In genomic region chr4:76197001-76197743, GRCh38 we compare ENCODE assay signal across 8 cellular contexts. TPM values are rescaled to one million over a fixed set of nuclear protein-coding genes. Genes with fewer than 3 reads are reported as not detected.
DNase-seq lines count a peak whose midpoint lies in the region; ATAC-seq, FAIRE-seq and TF ChIP-seq lines count a peak whose summit lies in the region.

No MANE protein-coding gene starts in this region.

- H3K27ac Mint-ChIP-seq in HFFc6: peak overlapping the region; percentile 79
- H3K27ac Mint-ChIP-seq in astrocyte (ENCODE audit: unreplicated experiment): peak overlapping the region; percentile 66

- H3K4me3 ChIP-seq in astrocyte (ENCODE audit: insufficient read depth, low read depth, low read length) (no peak overlapping the region), right lobe of liver (no peak overlapping the region)

- H3K4me2 ChIP-seq in astrocyte (ENCODE audit: low read length): peak overlapping the region; percentile 79

- H3K4me1 Mint-ChIP-seq in HFFc6 (ENCODE audit: low read depth): peaks cover 84% of the 10 kb centered on the region
- H3K4me1 Mint-ChIP-seq in astrocyte (ENCODE audit: low read depth, unreplicated experiment): peaks cover 51% of the 10 kb centered on the region

- H3K4me1 ChIP-seq in astrocyte (ENCODE audit: insufficient read depth, low read length): peaks cover 56% of the 10 kb centered on the region
- peaks cover 6 to 91% (median 50%) of the 10 kb centered on the region in 4 donors for H3K4me1 ChIP-seq in right lobe of liver

- peaks cover 36% of the 10 kb centered on the region for H3K36me3 Mint-ChIP-seq in HFFc6 (ENCODE audit: low read depth)
- peaks cover 25% of the 10 kb centered on the region for H3K36me3 Mint-ChIP-seq in astrocyte (ENCODE audit: low read depth, unreplicated experiment)

- H3K27ac ChIP-seq in astrocyte (ENCODE audit: low read depth, low read length): peak overlapping the region; percentile 76
- peak overlapping the region; percentile 81 to 89 (median 89) for H3K27ac ChIP-seq in right lobe of liver
- H3K27ac ChIP-seq in substantia nigra (ENCODE audit: low read depth, low read length, poor library complexity, severe bottlenecking): peak overlapping the region; percentile 79

- peak overlapping the region; percentile 74 for H3K9ac ChIP-seq in astrocyte (ENCODE audit: low read length)

- TF ChIP-seq CTCF in HFFc6 (IDR thresholded peaks at IDR 0.05) (no peak), astrocyte (IDR thresholded peaks at IDR 0.05; ENCODE audit: insufficient read depth, low read depth, low read length) (no peak), right lobe of liver (IDR thresholded peaks at IDR 0.05) (no peak)

- intact Hi-C loops in right lobe of liver (cut with DNase I): no loop called here

- H3K79me2 ChIP-seq in astrocyte (ENCODE audit: insufficient read depth, low read length): peaks cover 60% of the 10 kb centered on the region

- H3K9me3 Mint-ChIP-seq in HFFc6: no peaks in the 10 kb centered on the region
- no peaks in the 10 kb centered on the region for H3K9me3 Mint-ChIP-seq in astrocyte (ENCODE audit: unreplicated experiment)

- H3K36me3 ChIP-seq in astrocyte (ENCODE audit: insufficient read depth, low read length): no peaks in the 10 kb centered on the region
- H3K36me3 ChIP-seq in right lobe of liver: peaks cover 0 to 2% (median 0%) of the 10 kb centered on the region in 4 donors

- no peak for FAIRE-seq in astrocyte (lab: Jason Lieb, UNC)

- H3K4me3 Mint-ChIP-seq in HFFc6: peak overlapping the region; percentile 47; the same call in 1 of the 2 replicates
- peak overlapping the region; percentile 36 for H3K4me3 Mint-ChIP-seq in astrocyte (ENCODE audit: unreplicated experiment)

- 49% methylated on average over 5 of the region's 10 CpGs for WGBS in right lobe of liver (ENCODE audit: insufficient coverage, low coverage, low lambda C conversion rate, missing lambda C conversion rate)

- TF ChIP-seq POLR2A in right lobe of liver (IDR thresholded peaks at IDR 0.05) (no peak), GM18505 (IDR thresholded peaks at IDR 0.05; ENCODE audit: borderline replicate concordance, extremely low read depth, insufficient read depth, insufficient read length) (no peak)

- H3K27me3 Mint-ChIP-seq in HFFc6 (ENCODE audit: insufficient read depth) (no peaks in the 10 kb centered on the region; the same call in 1 of the 2 replicates), astrocyte (ENCODE audit: low read depth, unreplicated experiment) (no peaks in the 10 kb centered on the region)

- DNase-seq in HFFc6: peak; percentile 22
- peak; percentile 66 for DNase-seq in astrocyte (ENCODE audit: low read depth)
- no peak for DNase-seq in right lobe of liver
- DNase-seq in substantia nigra (lab: John Stamatoyannopoulos, UW): peak in 4 of 49 donors; percentile 4 to 26 (median 8)

- no peak overlapping the region for H2AFZ ChIP-seq in astrocyte (ENCODE audit: low read depth, low read length)

- H3K27me3 ChIP-seq in astrocyte (ENCODE audit: insufficient read depth, low read length) (no peaks in the 10 kb centered on the region), right lobe of liver (no peaks in the 10 kb centered on the region)

- H4K20me1 ChIP-seq in astrocyte (ENCODE audit: insufficient read depth, low read length): peaks cover 17% of the 10 kb centered on the region

- no peak for ATAC-seq in right lobe of liver
- ATAC-seq in GM18505 (IDR thresholded peaks at IDR 0.05; ENCODE audit: unreplicated experiment): no peak
- ATAC-seq in GM18858 (IDR thresholded peaks at IDR 0.05; ENCODE audit: unreplicated experiment): no peak
- no peak for ATAC-seq in HG02588 (IDR thresholded peaks at IDR 0.05; ENCODE audit: unreplicated experiment)
- no peak for ATAC-seq in GM19328 (IDR thresholded peaks at IDR 0.05; ENCODE audit: unreplicated experiment)

- H3K9me3 ChIP-seq in astrocyte (ENCODE audit: insufficient read depth, low read depth, low read length): no peaks in the 10 kb centered on the region
- no peaks in the 10 kb centered on the region for H3K9me3 ChIP-seq in right lobe of liver

RNA-seq across cellular contexts. Expression of gene SCARB2, which starts 16.5 kb away (rescaled TPM):
- 100 to 1,000 TPM; 126 to 145 (median 138) TPM for total RNA-seq in HFFc6 (2021; fragmentation: NEBNext Ultra II Directional; extraction: Animal tissue kit (Norgen Biotek cat#: 25700))
- 172 and 211 TPM in 2 replicates for total RNA-seq in astrocyte
- total RNA-seq in right lobe of liver: 100 to 1,000 TPM; 102 to 133 (median 125) TPM

RNA-seq across cellular contexts. Expression of gene NUP54, which starts 49.0 kb away (rescaled TPM):
- total RNA-seq in HFFc6 (2021; fragmentation: NEBNext Ultra II Directional; extraction: Animal tissue kit (Norgen Biotek cat#: 25700)): 10 to 100 TPM; 25.7 to 37.8 (median 33.3) TPM
- 30.4 and 34.2 TPM in 2 replicates for total RNA-seq in astrocyte
- total RNA-seq in right lobe of liver: 10 to 100 TPM; 13.3 to 18.9 (median 14.4) TPM

RNA-seq across cellular contexts. Expression of gene FAM47E, which starts 54.3 kb away (rescaled TPM):
- total RNA-seq in HFFc6 (2021; fragmentation: NEBNext Ultra II Directional; extraction: Animal tissue kit (Norgen Biotek cat#: 25700)): under 1 TPM in 1 of 6 experiments, not detected in 5; 0.17 TPM
- total RNA-seq in astrocyte (0.54 and 0.84 TPM in 2 replicates), right lobe of liver (1 to 10 TPM; 1.2 to 5.0 (median 2.9) TPM)

Comparison
In these comparisons a context has a peak if more than half of its experiments do, and no peak if none do; other contexts are left out.
1. DNase-seq: peak in HFFc6 (single experiment) and astrocyte (single experiment); none in right lobe of liver (0 of 3).
2. Peak in every context shown above with its lines, with median percentiles within 50 percentile points of each other: H3K27ac ChIP-seq.